Comparison of ENCODE assay signal across 8 cellular contexts in genomic region chr7:77537595-77538185, GRCh38. TPM values are rescaled to one million over a fixed set of nuclear protein-coding genes. Genes with fewer than 3 reads are reported as not detected.
DNase-seq lines count a peak whose midpoint lies in the region; ATAC-seq lines count a peak whose summit lies in the region.

No MANE protein-coding gene starts in this region.

- no peaks in the 10 kb centered on the region for H3K36me3 ChIP-seq in stomach smooth muscle (ENCODE audit: control insufficient read depth in 2 of 2, insufficient read depth in 2 of 2, low read length in 2 of 2)

- H3K4me3 ChIP-seq in GM08714 (ENCODE audit: low read length) (peak overlapping the region; percentile 82), stomach smooth muscle (ENCODE audit: low read length in 2 of 2) (peak overlapping the region; percentile 89 to 97)

- peak; percentile 14 for ATAC-seq in HG02763 (IDR thresholded peaks at IDR 0.05; ENCODE audit: unreplicated experiment)
- no peak for ATAC-seq in HG03378 (IDR thresholded peaks at IDR 0.05; ENCODE audit: unreplicated experiment)

- no peaks in the 10 kb centered on the region for H3K27me3 ChIP-seq in stomach smooth muscle (ENCODE audit: control insufficient read depth in 1 of 2, insufficient read depth in 2 of 2, low read length in 2 of 2)

- peak; percentile 44 for DNase-seq in NCI-H345 (lab: John Stamatoyannopoulos, UW)
- DNase-seq in activated T-cell treated with anti-CD3 and anti-CD28 coated beads for 4 hours: peak; percentile 25
- no peak for DNase-seq in epithelial cell of prostate (ENCODE audit: low read depth, low spot score)
- peak; percentile 50 for DNase-seq in myocyte (ENCODE audit: low read depth)

- H3K27ac ChIP-seq in epithelial cell of prostate (peak overlapping the region; percentile 99), stomach smooth muscle (ENCODE audit: low read length) (peak overlapping the region; percentile 93)

- peak overlapping the region; percentile 90 to 97 for H3K9ac ChIP-seq in stomach smooth muscle (ENCODE audit: low read length in 2 of 2)

- peaks cover 12% of the 10 kb centered on the region for H3K4me1 ChIP-seq in stomach smooth muscle (ENCODE audit: control insufficient read depth, insufficient read depth, low read length)

- no peaks in the 10 kb centered on the region for H3K9me3 ChIP-seq in stomach smooth muscle (ENCODE audit: control insufficient read depth in 2 of 2, low read length in 2 of 2)

RNA-seq across cellular contexts. Expression of gene PTPN12, which starts 0.6 kb away (rescaled TPM):
- total RNA-seq in myocyte: 45.0 and 48.9 TPM in 2 replicates
- polyA plus RNA-seq in myocyte (2012): 43.7 TPM
